In genomic region chrX:9706426-9706825, GRCh38 we compare ENCODE assay signal across 2 cellular contexts.
TF ChIP-seq lines count a peak whose summit lies in the region.

No MANE protein-coding gene starts in this region.

TF ChIP-seq in IMR-90, 13 proteins besides CTCF, POLR2A, EP300 and RAD21:
- TF ChIP-seq BHLHE40 (IDR thresholded peaks at IDR 0.05; ENCODE audit: low read depth, low read length) (no peak), CHD1 (IDR thresholded peaks at IDR 0.05; ENCODE audit: low read depth, low read length) (no peak), MXI1 (IDR thresholded peaks at IDR 0.05; ENCODE audit: borderline replicate concordance, low read depth, low read length) (no peak), MAFK (IDR thresholded peaks at IDR 0.05; ENCODE audit: low read depth, low read length) (peak; percentile 75)

TF ChIP-seq in H1, 55 proteins besides CTCF, POLR2A, EP300 and RAD21:
- TF ChIP-seq GTF2F1 (IDR thresholded peaks at IDR 0.05; ENCODE audit: borderline replicate concordance, low read depth, low read length): no peak
- TF ChIP-seq, protein P1, sequence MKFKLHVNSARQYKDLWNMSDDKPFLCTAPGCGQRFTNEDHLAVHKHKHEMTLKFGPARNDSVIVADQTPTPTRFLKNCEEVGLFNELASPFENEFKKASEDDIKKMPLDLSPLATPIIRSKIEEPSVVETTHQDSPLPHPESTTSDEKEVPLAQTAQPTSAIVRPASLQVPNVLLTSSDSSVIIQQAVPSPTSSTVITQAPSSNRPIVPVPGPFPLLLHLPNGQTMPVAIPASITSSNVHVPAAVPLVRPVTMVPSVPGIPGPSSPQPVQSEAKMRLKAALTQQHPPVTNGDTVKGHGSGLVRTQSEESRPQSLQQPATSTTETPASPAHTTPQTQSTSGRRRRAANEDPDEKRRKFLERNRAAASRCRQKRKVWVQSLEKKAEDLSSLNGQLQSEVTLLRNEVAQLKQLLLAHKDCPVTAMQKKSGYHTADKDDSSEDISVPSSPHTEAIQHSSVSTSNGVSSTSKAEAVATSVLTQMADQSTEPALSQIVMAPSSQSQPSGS (IDR thresholded peaks at IDR 0.05; ENCODE audit: low read length): no peak
- TF ChIP-seq SP4 (IDR thresholded peaks at IDR 0.05; ENCODE audit: low read length): no peak
- TF ChIP-seq ZNF274 (IDR thresholded peaks at IDR 0.05; ENCODE audit: borderline replicate concordance, extremely low read depth, low read length): no peak
- TF ChIP-seq BACH1 (IDR thresholded peaks at IDR 0.05; ENCODE audit: low read length): 0 out of 2 replicates have a peak, but pooled peaks have one; percentile 21
- no peak for TF ChIP-seq SIRT6 (IDR thresholded peaks at IDR 0.05; ENCODE audit: low read length)
- TF ChIP-seq CREB1 (IDR thresholded peaks at IDR 0.05): no peak
- TF ChIP-seq FOSL1 (IDR thresholded peaks at IDR 0.05; ENCODE audit: insufficient read depth, low read depth, low read length): no peak
- TF ChIP-seq JUN (IDR thresholded peaks at IDR 0.05; ENCODE audit: low read depth, low read length): no peak
- TF ChIP-seq MAFK (IDR thresholded peaks at IDR 0.05; ENCODE audit: low read depth, low read length): peak; percentile 56
- TF ChIP-seq SRF (IDR thresholded peaks at IDR 0.05; ENCODE audit: low read depth, low read length): no peak
- TF ChIP-seq RBBP5 (IDR thresholded peaks at IDR 0.05; ENCODE audit: borderline replicate concordance, low read depth, low read length): no peak
- TF ChIP-seq SAP30 (IDR thresholded peaks at IDR 0.05; ENCODE audit: insufficient read depth, insufficient replicate concordance, low read length): no peak
TF ChIP-seq in H1: peak in this region for 2.
